ENCODE assay signal across 1 cellular context in the genomic region with DNA sequence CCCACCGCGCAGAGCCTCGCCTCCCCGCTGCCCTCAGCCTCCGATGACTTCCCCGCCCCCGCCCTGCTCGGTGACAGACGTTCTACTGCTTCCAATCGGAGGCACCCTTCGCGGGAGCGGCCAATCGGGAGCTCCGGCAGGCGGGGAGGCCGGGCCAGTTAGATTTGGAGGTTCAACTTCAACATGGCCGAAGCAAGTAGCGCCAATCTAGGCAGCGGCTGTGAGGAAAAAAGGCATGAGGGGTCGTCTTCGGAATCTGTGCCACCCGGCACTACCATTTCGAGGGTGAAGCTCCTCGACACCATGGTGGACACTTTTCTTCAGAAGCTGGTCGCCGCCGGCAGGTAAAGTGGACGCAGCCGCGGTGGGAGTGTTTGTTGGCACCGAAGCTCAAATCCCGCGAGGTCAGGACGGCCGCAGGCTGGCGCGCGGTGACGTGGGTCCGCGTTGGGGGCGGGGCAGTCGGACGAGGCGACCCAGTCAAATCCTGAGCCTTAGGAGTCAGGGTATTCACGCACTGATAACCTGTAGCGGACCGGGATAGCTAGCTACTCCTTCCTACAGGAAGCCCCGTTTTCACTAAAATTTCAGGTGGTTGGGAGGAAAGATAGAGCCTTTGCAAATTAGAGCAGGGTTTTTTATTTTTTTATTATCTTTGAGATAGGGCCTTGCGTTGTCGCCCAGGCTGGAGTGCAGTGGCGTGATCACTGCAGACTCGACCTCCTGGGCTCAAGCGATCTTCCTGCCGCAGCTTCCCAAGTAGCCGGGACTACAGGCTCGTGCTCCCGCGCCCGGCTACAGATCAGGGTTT.
TF ChIP-seq lines count a peak whose summit lies in the region.

A gene with protein sequence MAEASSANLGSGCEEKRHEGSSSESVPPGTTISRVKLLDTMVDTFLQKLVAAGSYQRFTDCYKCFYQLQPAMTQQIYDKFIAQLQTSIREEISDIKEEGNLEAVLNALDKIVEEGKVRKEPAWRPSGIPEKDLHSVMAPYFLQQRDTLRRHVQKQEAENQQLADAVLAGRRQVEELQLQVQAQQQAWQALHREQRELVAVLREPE (plus strand): TSS at position 175 of the 811 bp plus-strand sequence. CDS start 9 bp downstream, at position 184.

TF ChIP-seq in K562, 482 proteins besides CTCF, POLR2A, EP300 and RAD21 (continued from another document and continues in another):
- TF ChIP-seq, protein P1, sequence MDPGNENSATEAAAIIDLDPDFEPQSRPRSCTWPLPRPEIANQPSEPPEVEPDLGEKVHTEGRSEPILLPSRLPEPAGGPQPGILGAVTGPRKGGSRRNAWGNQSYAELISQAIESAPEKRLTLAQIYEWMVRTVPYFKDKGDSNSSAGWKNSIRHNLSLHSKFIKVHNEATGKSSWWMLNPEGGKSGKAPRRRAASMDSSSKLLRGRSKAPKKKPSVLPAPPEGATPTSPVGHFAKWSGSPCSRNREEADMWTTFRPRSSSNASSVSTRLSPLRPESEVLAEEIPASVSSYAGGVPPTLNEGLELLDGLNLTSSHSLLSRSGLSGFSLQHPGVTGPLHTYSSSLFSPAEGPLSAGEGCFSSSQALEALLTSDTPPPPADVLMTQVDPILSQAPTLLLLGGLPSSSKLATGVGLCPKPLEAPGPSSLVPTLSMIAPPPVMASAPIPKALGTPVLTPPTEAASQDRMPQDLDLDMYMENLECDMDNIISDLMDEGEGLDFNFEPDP (CRISPR knock-in tag; IDR thresholded peaks at IDR 0.05) = no peak
- TF ChIP-seq, protein P2, sequence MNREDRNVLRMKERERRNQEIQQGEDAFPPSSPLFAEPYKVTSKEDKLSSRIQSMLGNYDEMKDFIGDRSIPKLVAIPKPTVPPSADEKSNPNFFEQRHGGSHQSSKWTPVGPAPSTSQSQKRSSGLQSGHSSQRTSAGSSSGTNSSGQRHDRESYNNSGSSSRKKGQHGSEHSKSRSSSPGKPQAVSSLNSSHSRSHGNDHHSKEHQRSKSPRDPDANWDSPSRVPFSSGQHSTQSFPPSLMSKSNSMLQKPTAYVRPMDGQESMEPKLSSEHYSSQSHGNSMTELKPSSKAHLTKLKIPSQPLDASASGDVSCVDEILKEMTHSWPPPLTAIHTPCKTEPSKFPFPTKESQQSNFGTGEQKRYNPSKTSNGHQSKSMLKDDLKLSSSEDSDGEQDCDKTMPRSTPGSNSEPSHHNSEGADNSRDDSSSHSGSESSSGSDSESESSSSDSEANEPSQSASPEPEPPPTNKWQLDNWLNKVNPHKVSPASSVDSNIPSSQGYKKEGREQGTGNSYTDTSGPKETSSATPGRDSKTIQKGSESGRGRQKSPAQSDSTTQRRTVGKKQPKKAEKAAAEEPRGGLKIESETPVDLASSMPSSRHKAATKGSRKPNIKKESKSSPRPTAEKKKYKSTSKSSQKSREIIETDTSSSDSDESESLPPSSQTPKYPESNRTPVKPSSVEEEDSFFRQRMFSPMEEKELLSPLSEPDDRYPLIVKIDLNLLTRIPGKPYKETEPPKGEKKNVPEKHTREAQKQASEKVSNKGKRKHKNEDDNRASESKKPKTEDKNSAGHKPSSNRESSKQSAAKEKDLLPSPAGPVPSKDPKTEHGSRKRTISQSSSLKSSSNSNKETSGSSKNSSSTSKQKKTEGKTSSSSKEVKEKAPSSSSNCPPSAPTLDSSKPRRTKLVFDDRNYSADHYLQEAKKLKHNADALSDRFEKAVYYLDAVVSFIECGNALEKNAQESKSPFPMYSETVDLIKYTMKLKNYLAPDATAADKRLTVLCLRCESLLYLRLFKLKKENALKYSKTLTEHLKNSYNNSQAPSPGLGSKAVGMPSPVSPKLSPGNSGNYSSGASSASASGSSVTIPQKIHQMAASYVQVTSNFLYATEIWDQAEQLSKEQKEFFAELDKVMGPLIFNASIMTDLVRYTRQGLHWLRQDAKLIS (CRISPR knock-in tag; IDR thresholded peaks at IDR 0.05) = peak; percentile 53; the same call in 1 of the 2 replicates
- no peak for TF ChIP-seq ZNF23 (CRISPR knock-in tag; IDR thresholded peaks at IDR 0.05)
- no peak for TF ChIP-seq SPI1 (IDR thresholded peaks at IDR 0.05; ENCODE audit: borderline replicate concordance, low read depth, low read length)
- no peak for TF ChIP-seq ZNF165 (CRISPR knock-in tag; IDR thresholded peaks at IDR 0.05; ENCODE audit: borderline replicate concordance)
- TF ChIP-seq RUNX1 (IDR thresholded peaks at IDR 0.05; ENCODE audit: low read depth) = 0 out of 2 replicates have a peak, but pooled peaks have one; percentile 39
- no peak for TF ChIP-seq EWSR1 (IDR thresholded peaks at IDR 0.05; ENCODE audit: borderline replicate concordance, low read depth, partially characterized antibody)
- TF ChIP-seq HMGN3 (IDR thresholded peaks at IDR 0.05; ENCODE audit: borderline replicate concordance, extremely low read depth, insufficient read length, low read depth, low read length) = no peak
- TF ChIP-seq, protein P3, sequence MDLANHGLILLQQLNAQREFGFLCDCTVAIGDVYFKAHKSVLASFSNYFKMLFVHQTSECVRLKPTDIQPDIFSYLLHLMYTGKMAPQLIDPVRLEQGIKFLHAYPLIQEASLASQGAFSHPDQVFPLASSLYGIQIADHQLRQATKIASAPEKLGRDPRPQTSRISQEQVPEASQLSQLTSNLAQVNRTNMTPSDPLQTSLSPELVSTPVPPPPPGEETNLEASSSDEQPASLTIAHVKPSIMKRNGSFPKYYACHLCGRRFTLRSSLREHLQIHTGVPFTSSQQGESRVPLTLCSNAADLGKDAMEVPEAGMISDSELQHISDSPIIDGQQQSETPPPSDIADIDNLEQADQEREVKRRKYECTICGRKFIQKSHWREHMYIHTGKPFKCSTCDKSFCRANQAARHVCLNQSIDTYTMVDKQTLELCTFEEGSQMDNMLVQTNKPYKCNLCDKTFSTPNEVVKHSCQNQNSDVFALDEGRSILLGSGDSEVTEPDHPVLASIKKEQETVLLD (IDR thresholded peaks at IDR 0.05) = no peak
- TF ChIP-seq, protein P4, sequence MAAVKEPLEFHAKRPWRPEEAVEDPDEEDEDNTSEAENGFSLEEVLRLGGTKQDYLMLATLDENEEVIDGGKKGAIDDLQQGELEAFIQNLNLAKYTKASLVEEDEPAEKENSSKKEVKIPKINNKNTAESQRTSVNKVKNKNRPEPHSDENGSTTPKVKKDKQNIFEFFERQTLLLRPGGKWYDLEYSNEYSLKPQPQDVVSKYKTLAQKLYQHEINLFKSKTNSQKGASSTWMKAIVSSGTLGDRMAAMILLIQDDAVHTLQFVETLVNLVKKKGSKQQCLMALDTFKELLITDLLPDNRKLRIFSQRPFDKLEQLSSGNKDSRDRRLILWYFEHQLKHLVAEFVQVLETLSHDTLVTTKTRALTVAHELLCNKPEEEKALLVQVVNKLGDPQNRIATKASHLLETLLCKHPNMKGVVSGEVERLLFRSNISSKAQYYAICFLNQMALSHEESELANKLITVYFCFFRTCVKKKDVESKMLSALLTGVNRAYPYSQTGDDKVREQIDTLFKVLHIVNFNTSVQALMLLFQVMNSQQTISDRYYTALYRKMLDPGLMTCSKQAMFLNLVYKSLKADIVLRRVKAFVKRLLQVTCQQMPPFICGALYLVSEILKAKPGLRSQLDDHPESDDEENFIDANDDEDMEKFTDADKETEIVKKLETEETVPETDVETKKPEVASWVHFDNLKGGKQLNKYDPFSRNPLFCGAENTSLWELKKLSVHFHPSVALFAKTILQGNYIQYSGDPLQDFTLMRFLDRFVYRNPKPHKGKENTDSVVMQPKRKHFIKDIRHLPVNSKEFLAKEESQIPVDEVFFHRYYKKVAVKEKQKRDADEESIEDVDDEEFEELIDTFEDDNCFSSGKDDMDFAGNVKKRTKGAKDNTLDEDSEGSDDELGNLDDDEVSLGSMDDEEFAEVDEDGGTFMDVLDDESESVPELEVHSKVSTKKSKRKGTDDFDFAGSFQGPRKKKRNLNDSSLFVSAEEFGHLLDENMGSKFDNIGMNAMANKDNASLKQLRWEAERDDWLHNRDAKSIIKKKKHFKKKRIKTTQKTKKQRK (IDR thresholded peaks at IDR 0.05; ENCODE audit: borderline replicate concordance, low read depth, low read length) = no peak
- TF ChIP-seq L3MBTL2 (IDR thresholded peaks at IDR 0.05) = peak; percentile 87
- no peak for TF ChIP-seq SREBF2 (CRISPR knock-in tag; IDR thresholded peaks at IDR 0.05)
- TF ChIP-seq, protein P5, sequence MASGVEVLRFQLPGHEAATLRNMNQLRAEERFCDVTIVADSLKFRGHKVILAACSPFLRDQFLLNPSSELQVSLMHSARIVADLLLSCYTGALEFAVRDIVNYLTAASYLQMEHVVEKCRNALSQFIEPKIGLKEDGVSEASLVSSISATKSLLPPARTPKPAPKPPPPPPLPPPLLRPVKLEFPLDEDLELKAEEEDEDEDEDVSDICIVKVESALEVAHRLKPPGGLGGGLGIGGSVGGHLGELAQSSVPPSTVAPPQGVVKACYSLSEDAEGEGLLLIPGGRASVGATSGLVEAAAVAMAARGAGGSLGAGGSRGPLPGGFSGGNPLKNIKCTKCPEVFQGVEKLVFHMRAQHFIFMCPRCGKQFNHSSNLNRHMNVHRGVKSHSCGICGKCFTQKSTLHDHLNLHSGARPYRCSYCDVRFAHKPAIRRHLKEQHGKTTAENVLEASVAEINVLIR (CRISPR knock-in tag; IDR thresholded peaks at IDR 0.05) = peak; percentile 82
- TF ChIP-seq, protein P6, sequence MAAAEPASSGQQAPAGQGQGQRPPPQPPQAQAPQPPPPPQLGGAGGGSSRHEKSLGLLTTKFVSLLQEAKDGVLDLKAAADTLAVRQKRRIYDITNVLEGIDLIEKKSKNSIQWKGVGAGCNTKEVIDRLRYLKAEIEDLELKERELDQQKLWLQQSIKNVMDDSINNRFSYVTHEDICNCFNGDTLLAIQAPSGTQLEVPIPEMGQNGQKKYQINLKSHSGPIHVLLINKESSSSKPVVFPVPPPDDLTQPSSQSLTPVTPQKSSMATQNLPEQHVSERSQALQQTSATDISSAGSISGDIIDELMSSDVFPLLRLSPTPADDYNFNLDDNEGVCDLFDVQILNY (CRISPR knock-in tag; IDR thresholded peaks at IDR 0.05) = no peak
- TF ChIP-seq HCFC1 (IDR thresholded peaks at IDR 0.05; ENCODE audit: low read depth, low read length) = peak; percentile 52
- TF ChIP-seq, protein P7, sequence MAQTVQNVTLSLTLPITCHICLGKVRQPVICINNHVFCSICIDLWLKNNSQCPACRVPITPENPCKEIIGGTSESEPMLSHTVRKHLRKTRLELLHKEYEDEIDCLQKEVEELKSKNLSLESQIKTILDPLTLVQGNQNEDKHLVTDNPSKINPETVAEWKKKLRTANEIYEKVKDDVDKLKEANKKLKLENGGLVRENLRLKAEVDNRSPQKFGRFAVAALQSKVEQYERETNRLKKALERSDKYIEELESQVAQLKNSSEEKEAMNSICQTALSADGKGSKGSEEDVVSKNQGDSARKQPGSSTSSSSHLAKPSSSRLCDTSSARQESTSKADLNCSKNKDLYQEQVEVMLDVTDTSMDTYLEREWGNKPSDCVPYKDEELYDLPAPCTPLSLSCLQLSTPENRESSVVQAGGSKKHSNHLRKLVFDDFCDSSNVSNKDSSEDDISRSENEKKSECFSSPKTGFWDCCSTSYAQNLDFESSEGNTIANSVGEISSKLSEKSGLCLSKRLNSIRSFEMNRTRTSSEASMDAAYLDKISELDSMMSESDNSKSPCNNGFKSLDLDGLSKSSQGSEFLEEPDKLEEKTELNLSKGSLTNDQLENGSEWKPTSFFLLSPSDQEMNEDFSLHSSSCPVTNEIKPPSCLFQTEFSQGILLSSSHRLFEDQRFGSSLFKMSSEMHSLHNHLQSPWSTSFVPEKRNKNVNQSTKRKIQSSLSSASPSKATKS (CRISPR knock-in tag; IDR thresholded peaks at IDR 0.05) = no peak
- peak; percentile 90 for TF ChIP-seq C11orf30 (IDR thresholded peaks at IDR 0.05; ENCODE audit: low read depth)
- TF ChIP-seq, protein P8, sequence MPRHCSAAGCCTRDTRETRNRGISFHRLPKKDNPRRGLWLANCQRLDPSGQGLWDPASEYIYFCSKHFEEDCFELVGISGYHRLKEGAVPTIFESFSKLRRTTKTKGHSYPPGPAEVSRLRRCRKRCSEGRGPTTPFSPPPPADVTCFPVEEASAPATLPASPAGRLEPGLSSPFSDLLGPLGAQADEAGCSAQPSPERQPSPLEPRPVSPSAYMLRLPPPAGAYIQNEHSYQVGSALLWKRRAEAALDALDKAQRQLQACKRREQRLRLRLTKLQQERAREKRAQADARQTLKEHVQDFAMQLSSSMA (CRISPR knock-in tag; IDR thresholded peaks at IDR 0.05) = no peak
- TF ChIP-seq MAFF (IDR thresholded peaks at IDR 0.05; ENCODE audit: low read length) = no peak; the same call in 1 of the 2 replicates
- TF ChIP-seq XRCC4 (IDR thresholded peaks at IDR 0.05; ENCODE audit: extremely low read depth, insufficient read depth, insufficient read length) = no peak
- TF ChIP-seq KLF10 (CRISPR knock-in tag; IDR thresholded peaks at IDR 0.05) = no peak
- TF ChIP-seq ZNF79 (CRISPR knock-in tag; IDR thresholded peaks at IDR 0.05; ENCODE audit: low read depth) = 0 out of 2 replicates have a peak, but pooled peaks have one; percentile 21
- TF ChIP-seq, protein P9, sequence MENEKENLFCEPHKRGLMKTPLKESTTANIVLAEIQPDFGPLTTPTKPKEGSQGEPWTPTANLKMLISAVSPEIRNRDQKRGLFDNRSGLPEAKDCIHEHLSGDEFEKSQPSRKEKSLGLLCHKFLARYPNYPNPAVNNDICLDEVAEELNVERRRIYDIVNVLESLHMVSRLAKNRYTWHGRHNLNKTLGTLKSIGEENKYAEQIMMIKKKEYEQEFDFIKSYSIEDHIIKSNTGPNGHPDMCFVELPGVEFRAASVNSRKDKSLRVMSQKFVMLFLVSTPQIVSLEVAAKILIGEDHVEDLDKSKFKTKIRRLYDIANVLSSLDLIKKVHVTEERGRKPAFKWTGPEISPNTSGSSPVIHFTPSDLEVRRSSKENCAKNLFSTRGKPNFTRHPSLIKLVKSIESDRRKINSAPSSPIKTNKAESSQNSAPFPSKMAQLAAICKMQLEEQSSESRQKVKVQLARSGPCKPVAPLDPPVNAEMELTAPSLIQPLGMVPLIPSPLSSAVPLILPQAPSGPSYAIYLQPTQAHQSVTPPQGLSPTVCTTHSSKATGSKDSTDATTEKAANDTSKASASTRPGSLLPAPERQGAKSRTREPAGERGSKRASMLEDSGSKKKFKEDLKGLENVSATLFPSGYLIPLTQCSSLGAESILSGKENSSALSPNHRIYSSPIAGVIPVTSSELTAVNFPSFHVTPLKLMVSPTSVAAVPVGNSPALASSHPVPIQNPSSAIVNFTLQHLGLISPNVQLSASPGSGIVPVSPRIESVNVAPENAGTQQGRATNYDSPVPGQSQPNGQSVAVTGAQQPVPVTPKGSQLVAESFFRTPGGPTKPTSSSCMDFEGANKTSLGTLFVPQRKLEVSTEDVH (IDR thresholded peaks at IDR 0.05; ENCODE audit: low read depth, partially characterized antibody) = peak; percentile 80
- TF ChIP-seq TOE1 (IDR thresholded peaks at IDR 0.05; ENCODE audit: borderline replicate concordance) = 0 out of 2 replicates have a peak, but pooled peaks have one; percentile 13
- no peak for TF ChIP-seq TOE1 (CRISPR knock-in tag; IDR thresholded peaks at IDR 0.05; ENCODE audit: borderline replicate concordance, low read depth)
- no peak for TF ChIP-seq FIP1L1 (IDR thresholded peaks at IDR 0.05; ENCODE audit: low read depth, low read length, poor library complexity, severe bottlenecking)
- TF ChIP-seq KDM5B (IDR thresholded peaks at IDR 0.05; ENCODE audit: insufficient replicate concordance, low read depth, low read length) = peak; percentile 87
- TF ChIP-seq CREM (IDR thresholded peaks at IDR 0.05; ENCODE audit: low read depth) = peak; percentile 96
- TF ChIP-seq, protein P10, sequence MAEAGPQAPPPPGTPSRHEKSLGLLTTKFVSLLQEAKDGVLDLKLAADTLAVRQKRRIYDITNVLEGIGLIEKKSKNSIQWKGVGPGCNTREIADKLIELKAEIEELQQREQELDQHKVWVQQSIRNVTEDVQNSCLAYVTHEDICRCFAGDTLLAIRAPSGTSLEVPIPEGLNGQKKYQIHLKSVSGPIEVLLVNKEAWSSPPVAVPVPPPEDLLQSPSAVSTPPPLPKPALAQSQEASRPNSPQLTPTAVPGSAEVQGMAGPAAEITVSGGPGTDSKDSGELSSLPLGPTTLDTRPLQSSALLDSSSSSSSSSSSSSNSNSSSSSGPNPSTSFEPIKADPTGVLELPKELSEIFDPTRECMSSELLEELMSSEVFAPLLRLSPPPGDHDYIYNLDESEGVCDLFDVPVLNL (CRISPR knock-in tag; IDR thresholded peaks at IDR 0.05; ENCODE audit: low read depth) = no peak
